ENCODE assay signal across 11 cellular contexts in genomic region chr16:50530277-50531236, GRCh38. TPM values are rescaled to one million over a fixed set of nuclear protein-coding genes. Genes with fewer than 3 reads are reported as not detected.
A peak's percentile ranks its signal among the peaks of the same experiment; 100 is the strongest.
DNase-seq lines count a peak whose midpoint lies in the region; ATAC-seq lines count a peak whose summit lies in the region.
"Had no signal": no experiment of that assay in that cellular context is flagged by ENCODE, and none has a peak within 500 bp of the region (broad histone marks: within the 10 kb centered on the region; RNA-seq: fewer than 3 reads in every experiment).

No MANE protein-coding gene starts in this region.

- H4K8ac ChIP-seq in trophoblast cell (ENCODE audit: low read depth, low read length): no peak overlapping the region

- H3K18ac ChIP-seq in trophoblast cell (ENCODE audit: low read length): no peak overlapping the region

- no CpG with 5 or more reads among the region's 13 CpGs for WGBS in trophoblast cell (ENCODE audit: extremely low coverage, insufficient coverage, insufficient read length)

- H4K91ac ChIP-seq in trophoblast cell (ENCODE audit: low read depth, low read length): no peak overlapping the region

- no peak overlapping the region for H3K4me2 ChIP-seq in trophoblast cell (ENCODE audit: low read length)

- H3K14ac ChIP-seq in trophoblast cell (ENCODE audit: low read length): no peak overlapping the region

- peaks cover 5% of the 10 kb centered on the region for H3K9me3 ChIP-seq in trophoblast cell (ENCODE audit: insufficient read depth, low read depth, low read length)
- H3K9me3 ChIP-seq: adrenal gland had no signal

- no peak overlapping the region for H3K9ac ChIP-seq in trophoblast cell (ENCODE audit: low read length)

- H3K4ac ChIP-seq in trophoblast cell (ENCODE audit: low read depth, low read length): no peak overlapping the region

- DNase-seq in NCI-H2029 (lab: John Stamatoyannopoulos, UW): peak; percentile 30
- DNase-seq in NCI-H2029 treated with DMSO at 0.1 percent for 48 hours (lab: John Stamatoyannopoulos, UW): no peak
- DNase-seq in NCI-H510A (lab: John Stamatoyannopoulos, UW): peak; percentile 19
- peak; percentile 93 to 96 for DNase-seq in trophoblast cell
- no peak for DNase-seq in activated gamma-delta T cell treated with Interleukin-2 at 50 U/mL for 16 hours
- DNase-seq in HUDEP-2 (lab: John Stamatoyannopoulos, UW; ENCODE audit: unreplicated experiment in 76 of 76): no peak
- DNase-seq: NCI-H187 treated with DMSO at 0.1 percent for 48 hours, sigmoid colon had no signal

- H3K4me1 ChIP-seq in trophoblast cell (ENCODE audit: control insufficient read depth in 1 of 2, insufficient read depth in 2 of 2, low read length in 2 of 2): peaks cover 7 to 10% of the 10 kb centered on the region in 2 experiments
- H3K4me1 ChIP-seq: adrenal gland, sigmoid colon had no signal

- no peak overlapping the region for H3K4me3 ChIP-seq in trophoblast cell (ENCODE audit: low read depth, low read length)
- H3K4me3 ChIP-seq: adrenal gland, sigmoid colon had no signal

- no peak overlapping the region for H2AK5ac ChIP-seq in trophoblast cell (ENCODE audit: low read length)

- no peak overlapping the region for H2BK120ac ChIP-seq in trophoblast cell (ENCODE audit: insufficient read depth, low read length, poor library complexity)

- H2AFZ ChIP-seq in trophoblast cell (ENCODE audit: insufficient read depth, low read length, poor library complexity): no peak overlapping the region

- H3K79me2 ChIP-seq in trophoblast cell (ENCODE audit: control insufficient read depth, insufficient read depth, low read length, poor library complexity): no peaks in the 10 kb centered on the region

- H2BK12ac ChIP-seq in trophoblast cell (ENCODE audit: low read length): no peak overlapping the region

- no peak overlapping the region for H2BK5ac ChIP-seq in trophoblast cell (ENCODE audit: low read depth, low read length, poor library complexity)

- H3K79me1 ChIP-seq in trophoblast cell (ENCODE audit: low read length): no peaks in the 10 kb centered on the region

- no peak overlapping the region for H3K23ac ChIP-seq in trophoblast cell (ENCODE audit: low read length)

- peak; percentile 89 for ATAC-seq in esophagus mucosa
- no peak for ATAC-seq in GM21723 (IDR thresholded peaks at IDR 0.05; ENCODE audit: unreplicated experiment)

- H3K36me3 ChIP-seq in trophoblast cell (ENCODE audit: control insufficient read depth in 1 of 2, insufficient read depth in 2 of 2, low read length in 2 of 2): no peaks in the 10 kb centered on the region
- H3K36me3 ChIP-seq: adrenal gland, sigmoid colon had no signal

- H4K12ac ChIP-seq in trophoblast cell (ENCODE audit: low read depth, low read length): no peak overlapping the region

- no peaks in the 10 kb centered on the region for H3K27me3 ChIP-seq in trophoblast cell (ENCODE audit: insufficient read depth, low read length)
- H3K27me3 ChIP-seq: adrenal gland, sigmoid colon had no signal

- H3K27ac ChIP-seq in trophoblast cell (ENCODE audit: low read depth, low read length): no peak overlapping the region
- H3K27ac ChIP-seq: adrenal gland, sigmoid colon had no signal

RNA-seq across cellular contexts. Expression of gene NKD1, which starts 17.6 kb away (rescaled TPM):
- total RNA-seq in esophagus mucosa: 1.9 TPM
- 4.0 and 4.5 TPM in 2 replicates for polyA plus RNA-seq in trophoblast cell (2013)

Comparison
In these comparisons a context has a peak if more than half of its experiments do, and no peak if none do; other contexts are left out.
1. DNase-seq: peak in NCI-H2029 (single experiment), NCI-H510A (single experiment) and trophoblast cell (2 of 2); none in NCI-H2029 treated with DMSO at 0.1 percent for 48 hours (single experiment), activated gamma-delta T cell treated with Interleukin-2 at 50 U/mL for 16 hours (single experiment) and HUDEP-2 (0 of 76).